Comparison of ENCODE assay signal across 8 cellular contexts in the genomic region with DNA sequence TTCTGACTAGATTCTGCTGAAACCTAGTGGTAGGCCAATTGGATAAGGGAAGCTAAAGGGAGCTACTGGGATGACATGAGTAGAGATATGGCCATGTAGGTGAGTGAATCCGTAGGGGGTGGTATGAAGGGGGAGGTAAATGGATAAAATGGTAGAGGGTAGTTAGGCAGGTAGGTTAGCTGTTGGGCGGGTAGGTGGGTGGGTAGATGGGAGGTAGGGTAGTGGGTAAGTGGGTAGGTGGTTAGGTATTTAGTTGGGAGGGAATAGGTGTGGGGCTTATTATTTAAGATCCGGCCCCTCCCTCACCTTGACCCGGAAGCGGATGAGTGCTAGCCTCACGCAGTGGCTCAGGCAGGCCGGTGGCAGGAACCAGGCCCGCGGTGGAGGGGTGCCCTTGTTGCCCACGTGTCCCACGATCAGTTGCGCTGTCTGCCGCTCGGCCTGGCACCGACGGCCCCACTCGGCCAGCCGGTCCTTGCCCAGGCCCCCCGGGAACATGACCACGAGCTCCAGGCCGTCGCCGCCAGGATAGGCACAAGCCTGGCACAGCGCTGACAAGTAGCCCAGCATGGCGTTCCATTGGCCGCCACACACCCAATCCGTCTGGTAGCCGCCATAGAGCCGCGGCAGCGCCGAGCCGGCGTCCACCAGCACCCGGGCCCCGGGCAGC. TPM values are rescaled to one million over a fixed set of nuclear protein-coding genes. Genes with fewer than 3 reads are reported as not detected.
DNase-seq lines count a peak whose midpoint lies in the region; ATAC-seq and TF ChIP-seq lines count a peak whose summit lies in the region.

No MANE protein-coding gene starts in this region.

- H3K27ac Mint-ChIP-seq in activated T-helper 17 cell treated with anti-CD3 and anti-CD28 coated beads, Interleukin-2, amount 50 U/mL, for 72 hours: peak overlapping the region; percentile 76
- H3K27ac Mint-ChIP-seq in neural progenitor cell: peak overlapping the region; percentile 6

- no peaks in the 10 kb centered on the region for H3K27me3 Mint-ChIP-seq in activated T-helper 17 cell treated with anti-CD3 and anti-CD28 coated beads, Interleukin-2, amount 50 U/mL, for 72 hours
- H3K27me3 Mint-ChIP-seq in neural progenitor cell (ENCODE audit: insufficient read depth, low read depth): peaks cover 4% of the 10 kb centered on the region

- H3K36me3 Mint-ChIP-seq in activated T-helper 17 cell treated with anti-CD3 and anti-CD28 coated beads, Interleukin-2, amount 50 U/mL, for 72 hours (ENCODE audit: low read depth): peaks cover 45% of the 10 kb centered on the region
- no peaks in the 10 kb centered on the region for H3K36me3 Mint-ChIP-seq in neural progenitor cell

- H3K9ac ChIP-seq in neural progenitor cell: peak overlapping the region; percentile 3

- TF ChIP-seq POLR2A in Peyer's patch (IDR thresholded peaks at IDR 0.05): peak in 1 of 2 donors; percentile 9

- H3K4me1 Mint-ChIP-seq in activated T-helper 17 cell treated with anti-CD3 and anti-CD28 coated beads, Interleukin-2, amount 50 U/mL, for 72 hours: peaks cover 35% of the 10 kb centered on the region
- peaks cover 24% of the 10 kb centered on the region for H3K4me1 Mint-ChIP-seq in neural progenitor cell

- H3F3A ChIP-seq in neural progenitor cell (ENCODE audit: low read depth): no peaks in the 10 kb centered on the region

- H3K27me3 ChIP-seq in Peyer's patch: no peaks in the 10 kb centered on the region
- no peaks in the 10 kb centered on the region for H3K27me3 ChIP-seq in neural progenitor cell

- H3K4me3 ChIP-seq in Peyer's patch (peak overlapping the region; percentile 70 to 87 (median 72)), fibroblast of villous mesenchyme (ENCODE audit: low read depth, low read length) (peak overlapping the region; percentile 68), neural progenitor cell (peak overlapping the region; percentile 75)

- H3K9me3 ChIP-seq in Peyer's patch: no peaks in the 10 kb centered on the region
- H3K9me3 ChIP-seq in neural progenitor cell (ENCODE audit: low read depth): no peaks in the 10 kb centered on the region

- ATAC-seq in GM19452 (IDR thresholded peaks at IDR 0.05; ENCODE audit: unreplicated experiment): peak; percentile 67
- peak; percentile 84 for ATAC-seq in activated T-helper 17 cell treated with anti-CD3 and anti-CD28 coated beads, Interleukin-2, amount 50 U/mL, for 72 hours (replicated peaks)

- TF ChIP-seq CTCF in Peyer's patch (IDR thresholded peaks at IDR 0.05) (no peak), fibroblast of villous mesenchyme (IDR thresholded peaks at IDR 0.05; ENCODE audit: insufficient read depth, low read depth, low read length) (no peak), neural progenitor cell (IDR thresholded peaks at IDR 0.05) (no peak)

- H2AFZ ChIP-seq in neural progenitor cell (replicated peaks): no peak overlapping the region

- peaks cover 55% of the 10 kb centered on the region for H3K79me2 ChIP-seq in neural progenitor cell (ENCODE audit: low read depth)

- DNase-seq in COLO668 (lab: John Stamatoyannopoulos, UW; ENCODE audit: unreplicated experiment): peak; percentile 62
- DNase-seq in HK-2 (ENCODE audit: unreplicated experiment): peak; percentile 63
- peak; percentile 58 to 85 (median 75) for DNase-seq in Peyer's patch
- peak; percentile 13 for DNase-seq in fibroblast of villous mesenchyme (ENCODE audit: low read depth)
- peak; percentile 57 for DNase-seq in neural progenitor cell (ENCODE audit: low spot score)
- DNase-seq in substantia nigra (lab: John Stamatoyannopoulos, UW): peak; percentile 1 to 80 (median 48)

- peak overlapping the region; percentile 78 for H3K4me2 ChIP-seq in neural progenitor cell

- H3K4me3 Mint-ChIP-seq in activated T-helper 17 cell treated with anti-CD3 and anti-CD28 coated beads, Interleukin-2, amount 50 U/mL, for 72 hours: peak overlapping the region; percentile 85
- peak overlapping the region; percentile 80 for H3K4me3 Mint-ChIP-seq in neural progenitor cell

- H4K20me1 ChIP-seq in neural progenitor cell (ENCODE audit: low read depth): peaks cover 18% of the 10 kb centered on the region

- H3K9me3 Mint-ChIP-seq in activated T-helper 17 cell treated with anti-CD3 and anti-CD28 coated beads, Interleukin-2, amount 50 U/mL, for 72 hours: no peaks in the 10 kb centered on the region
- no peaks in the 10 kb centered on the region for H3K9me3 Mint-ChIP-seq in neural progenitor cell

- H3K4me1 ChIP-seq in Peyer's patch (peaks cover 0 to 9% (median 2%) of the 10 kb centered on the region in 4 donors), neural progenitor cell (peaks cover 15% of the 10 kb centered on the region)

- no peaks in the 10 kb centered on the region for H3K36me3 ChIP-seq in Peyer's patch
- no peaks in the 10 kb centered on the region for H3K36me3 ChIP-seq in neural progenitor cell

- H3K27ac ChIP-seq in Peyer's patch (peak overlapping the region; percentile 83 to 92 (median 88)), neural progenitor cell (no peak overlapping the region), substantia nigra (ENCODE audit: low read depth, low read length, poor library complexity, severe bottlenecking) (peak overlapping the region; percentile 82)

RNA-seq across cellular contexts. Expression of a gene that starts 0.7 kb away (rescaled TPM):
- 10 to 100 TPM in 1 of 4 donors, 1 to 10 TPM in 3; 5.0 to 12.4 (median 5.2) TPM for total RNA-seq in Peyer's patch
- total RNA-seq in activated T-helper 17 cell treated with anti-CD3 and anti-CD28 coated beads, Interleukin-2, amount 50 U/mL, for 72 hours: 1 to 10 TPM; 6.2 to 7.8 TPM
- total RNA-seq in fibroblast of villous mesenchyme: 7.7 and 8.6 TPM in 2 replicates
- 4.6 and 5.1 TPM in 2 replicates for total RNA-seq in neural progenitor cell (ENCODE audit: low replicate concordance)

Comparison
In these comparisons a context has a peak if more than half of its experiments do, and no peak if none do; other contexts are left out.
1. DNase-seq: peak in every context shown above with its lines; median percentile 75 in Peyer's patch; 63 in HK-2; 62 in COLO668; 57 in neural progenitor cell; 48 in substantia nigra; 13 in fibroblast of villous mesenchyme.